8 cellular contexts compared by ENCODE assay signal in genomic region chr17:31937926-31938641, GRCh38. TPM values are rescaled to one million over a fixed set of nuclear protein-coding genes. Genes with fewer than 3 reads are reported as not detected.
A peak's percentile ranks its signal among the peaks of the same experiment; 100 is the strongest.
DNase-seq lines count a peak whose midpoint lies in the region; ATAC-seq and TF ChIP-seq lines count a peak whose summit lies in the region.
"Not testable (repeated sequence)": the region's sequence is repeated elsewhere in the genome, so short reads cannot be mapped to it uniquely, and the experiment has no call there.

No MANE protein-coding gene starts in this region.

- in situ Hi-C loops in Panc1 (cut with HindIII; ENCODE audit: low pct_unique_long_range_greater_than_20kb, low sequenced_read_pairs), result not testable (repeated sequence)

- peak overlapping the region; percentile 88 for H3K4me3 Mint-ChIP-seq in CD4-positive, alpha-beta T cell
- H3K4me3 Mint-ChIP-seq in activated T-helper 2 cell treated with anti-CD3 and anti-CD28 coated beads, Interferon-gamma antibody, Interleukin-2, Interleukin-4, amounts not matched to agents 10 μg/mL and 5 μg/mL and 100 μg/mL, durations not matched to agents 14 hours and 24 hours and 36 hours (ENCODE audit: low read depth), result peak overlapping the region; percentile 85
- peak overlapping the region; percentile 91 for H3K4me3 Mint-ChIP-seq in neural crest cell

- TF ChIP-seq EP300 in stomach (IDR thresholded peaks at IDR 0.05), result not testable (repeated sequence)

- ATAC-seq in CD4-positive, alpha-beta T cell (ENCODE audit: poor library complexity); Panc1: not testable (repeated sequence)

- H3K4me3 ChIP-seq in Panc1 (ENCODE audit: low read depth in 2 of 2, low read length in 2 of 2), result peak overlapping the region; percentile 58 to 66
- peak overlapping the region; percentile 22 for H3K4me3 ChIP-seq in effector memory CD4-positive, alpha-beta T cell (ENCODE audit: insufficient read depth, low read depth, low read length, poor library complexity, severe bottlenecking)
- H3K4me3 ChIP-seq in iPS-18a (ENCODE audit: low read length), result peak overlapping the region; percentile 81
- peak overlapping the region; percentile 34 to 46 (median 40) for H3K4me3 ChIP-seq in stomach

- not testable (repeated sequence) for DNase-seq in CD4-positive, alpha-beta T cell; Panc1 (ENCODE audit: low read depth, low spot score); activated T-helper 2 cell treated with anti-CD3 and anti-CD28 coated beads, Interferon-gamma antibody, Interleukin-2, Interleukin-4, amounts not matched to agents 10 μg/mL and 5 μg/mL and 100 μg/mL, durations not matched to agents 14 hours and 24 hours and 36 hours (ENCODE audit: low spot score); effector memory CD4-positive, alpha-beta T cell; neural crest cell (ENCODE audit: low read depth, low spot score); stomach
- peak; percentile 45 for DNase-seq in HT-29 (ENCODE audit: low spot score)

- BruUV-seq in Panc1 (replicated peaks; lab: Mats Ljungman, UMichigan), result TSS peak; percentile 66

- H3K36me3 ChIP-seq in Panc1 (ENCODE audit: control insufficient read depth, insufficient read depth, low read length); effector memory CD4-positive, alpha-beta T cell (ENCODE audit: control insufficient read depth, insufficient read depth, low read length): not testable (repeated sequence)
- peaks cover 16% of the 10 kb centered on the region for H3K36me3 ChIP-seq in iPS-18a (ENCODE audit: control insufficient read depth, low read depth, low read length)
- H3K36me3 ChIP-seq in stomach, result peaks cover 0 to 21% (median 17%) of the 10 kb centered on the region in 4 donors

- POLR2A ChIA-PET in CD4-positive, alpha-beta T cell (lab: Charles Lee); Panc1 (lab: Charles Lee): not testable (repeated sequence)

- not testable (repeated sequence) for TF ChIP-seq POLR2A in stomach (IDR thresholded peaks at IDR 0.05)

- H3K36me3 Mint-ChIP-seq in CD4-positive, alpha-beta T cell (ENCODE audit: low read depth), result peaks cover 19% of the 10 kb centered on the region
- peaks cover 42% of the 10 kb centered on the region for H3K36me3 Mint-ChIP-seq in activated T-helper 2 cell treated with anti-CD3 and anti-CD28 coated beads, Interferon-gamma antibody, Interleukin-2, Interleukin-4, amounts not matched to agents 10 μg/mL and 5 μg/mL and 100 μg/mL, durations not matched to agents 14 hours and 24 hours and 36 hours (ENCODE audit: low read depth)
- H3K36me3 Mint-ChIP-seq in neural crest cell (ENCODE audit: low read depth), result not testable (repeated sequence)

- not testable (repeated sequence) for H3K9me3 ChIP-seq in CD4-positive, alpha-beta T cell (ENCODE audit: control insufficient read depth, low read length); Panc1 (ENCODE audit: control insufficient read depth, insufficient read depth, low read depth, low read length); effector memory CD4-positive, alpha-beta T cell (ENCODE audit: control insufficient read depth, low read length); iPS-18a (ENCODE audit: control insufficient read depth, low read depth, low read length); stomach

- 2 to 7% (median 3%) methylated on average over 9 of the region's 12 CpGs for WGBS in stomach, 5 donors

- not testable (repeated sequence) for H3K4me1 ChIP-seq in Panc1 (ENCODE audit: control insufficient read depth, insufficient read depth, low read length); effector memory CD4-positive, alpha-beta T cell (ENCODE audit: control insufficient read depth, insufficient read depth, low read length, poor library complexity, severe bottlenecking); iPS-18a (ENCODE audit: control insufficient read depth, low read depth, low read length)
- peaks cover 11 to 34% (median 19%) of the 10 kb centered on the region in 4 donors for H3K4me1 ChIP-seq in stomach

- peak overlapping the region; percentile 84 for H3K27ac Mint-ChIP-seq in CD4-positive, alpha-beta T cell
- peak overlapping the region; percentile 31 for H3K27ac Mint-ChIP-seq in activated T-helper 2 cell treated with anti-CD3 and anti-CD28 coated beads, Interferon-gamma antibody, Interleukin-2, Interleukin-4, amounts not matched to agents 10 μg/mL and 5 μg/mL and 100 μg/mL, durations not matched to agents 14 hours and 24 hours and 36 hours
- H3K27ac Mint-ChIP-seq in neural crest cell (ENCODE audit: unreplicated experiment), result peak overlapping the region; percentile 84

- CTCF ChIA-PET in CD4-positive, alpha-beta T cell (lab: Charles Lee); Panc1 (lab: Charles Lee): not testable (repeated sequence)

- H3K9me3 Mint-ChIP-seq in CD4-positive, alpha-beta T cell; activated T-helper 2 cell treated with anti-CD3 and anti-CD28 coated beads, Interferon-gamma antibody, Interleukin-2, Interleukin-4, amounts not matched to agents 10 μg/mL and 5 μg/mL and 100 μg/mL, durations not matched to agents 14 hours and 24 hours and 36 hours; neural crest cell: not testable (repeated sequence)

- not testable (repeated sequence) for H3K27me3 Mint-ChIP-seq in CD4-positive, alpha-beta T cell; activated T-helper 2 cell treated with anti-CD3 and anti-CD28 coated beads, Interferon-gamma antibody, Interleukin-2, Interleukin-4, amounts not matched to agents 10 μg/mL and 5 μg/mL and 100 μg/mL, durations not matched to agents 14 hours and 24 hours and 36 hours (ENCODE audit: low read depth); neural crest cell (ENCODE audit: low read depth)

- intact Hi-C loops in CD4-positive, alpha-beta T cell (cut with DNase I, micrococcal nuclease), result loop anchor here in 1 of 2 experiments (2.0 to 10.0 kb wide), 3 partner anchors 69 to 507 kb away; partner anchors contain the start of genes COPRS, LRRC37B and PSMD11
- intact Hi-C loops in Panc1 (cut with micrococcal nuclease; ENCODE audit: unreplicated experiment); stomach (cut with DNase I; ENCODE audit: low total_unique reads): not testable (repeated sequence)
- intact Hi-C loops in activated T-helper 2 cell treated with anti-CD3 and anti-CD28 coated beads, Interferon-gamma antibody, Interleukin-2, Interleukin-4, amounts not matched to agents 10 μg/mL and 5 μg/mL and 100 μg/mL, durations not matched to agents 14 hours and 24 hours and 36 hours (cut with micrococcal nuclease), result loop anchor here (2.0 kb wide), 1 partner anchor 37 kb away; the partner anchor contains the start of gene UTP6

- not testable (repeated sequence) for H3K27me3 ChIP-seq in CD4-positive, alpha-beta T cell (ENCODE audit: control insufficient read depth, insufficient read depth, low read length); Panc1 (ENCODE audit: control insufficient read depth, insufficient read depth, low read length); effector memory CD4-positive, alpha-beta T cell (replicated peaks; ENCODE audit: control insufficient read depth, insufficient read depth, low read length, poor library complexity, severe bottlenecking); iPS-18a (ENCODE audit: control insufficient read depth, insufficient read depth, low read length); stomach

- not testable (repeated sequence) for H3K27ac ChIP-seq in CD4-positive, alpha-beta T cell (ENCODE audit: low read depth, low read length); effector memory CD4-positive, alpha-beta T cell (ENCODE audit: insufficient read depth, low read length, poor library complexity, severe bottlenecking); iPS-18a (ENCODE audit: low read length); stomach
- H3K27ac ChIP-seq in Panc1 (ENCODE audit: low read length), result peak overlapping the region; percentile 70

- peak overlapping the region; percentile 43 for H3K9ac ChIP-seq in iPS-18a (ENCODE audit: low read length)

- not testable (repeated sequence) for TF ChIP-seq CTCF in CD4-positive, alpha-beta T cell (IDR thresholded peaks at IDR 0.05); Panc1 (IDR thresholded peaks at IDR 0.05); neural crest cell (conservative IDR thresholded peaks at IDR 0.05); stomach (IDR thresholded peaks at IDR 0.05)

- peaks cover 16% of the 10 kb centered on the region for H3K4me1 Mint-ChIP-seq in CD4-positive, alpha-beta T cell (ENCODE audit: low read depth)
- H3K4me1 Mint-ChIP-seq in activated T-helper 2 cell treated with anti-CD3 and anti-CD28 coated beads, Interferon-gamma antibody, Interleukin-2, Interleukin-4, amounts not matched to agents 10 μg/mL and 5 μg/mL and 100 μg/mL, durations not matched to agents 14 hours and 24 hours and 36 hours (ENCODE audit: low read depth), result peaks cover 19% of the 10 kb centered on the region
- H3K4me1 Mint-ChIP-seq in neural crest cell, result peaks cover 19% of the 10 kb centered on the region

RNA-seq across cellular contexts. Expression of gene SUZ12, which starts 1.3 kb away (rescaled TPM):
- 10 to 100 TPM; 26.8 to 27.1 TPM for total RNA-seq in CD4-positive, alpha-beta T cell
- total RNA-seq in HT-29 (2014; rRNA removed; shearing (Covaris generic)), result 15.5 and 19.5 TPM in 2 replicates
- 68.3 TPM for total RNA-seq in Panc1 (2021; ENCODE audit: unreplicated experiment)
- 20.1 TPM for polyA plus RNA-seq in Panc1 (2012; ENCODE audit: insufficient read length)
- total RNA-seq in activated T-helper 2 cell treated with anti-CD3 and anti-CD28 coated beads, Interferon-gamma antibody, Interleukin-2, Interleukin-4, amounts not matched to agents 10 μg/mL and 5 μg/mL and 100 μg/mL, durations not matched to agents 14 hours and 24 hours and 36 hours, result 69.5 and 70.4 TPM in 2 replicates
- 40.2 and 43.9 TPM in 2 replicates for total RNA-seq in neural crest cell
- total RNA-seq in stomach, result 10 to 100 TPM in 3 of 5 donors, 1 to 10 TPM in 2; 5.5 to 53.7 (median 21.7) TPM
- polyA plus RNA-seq in stomach, result 10 to 100 TPM in 1 of 3 donors, 1 to 10 TPM in 2; 9.1 to 12.8 (median 9.3) TPM

RNA-seq across cellular contexts. Expression of gene UTP6, which starts 36.6 kb away (rescaled TPM):
- 10 to 100 TPM; 16.8 to 17.2 TPM for total RNA-seq in CD4-positive, alpha-beta T cell
- total RNA-seq in HT-29 (2014; rRNA removed; shearing (Covaris generic)), result 40.8 and 44.4 TPM in 2 replicates
- 131 TPM for total RNA-seq in Panc1 (2021; ENCODE audit: unreplicated experiment)
- 65.1 TPM for polyA plus RNA-seq in Panc1 (2012; ENCODE audit: insufficient read length)
- 126 and 129 TPM in 2 replicates for total RNA-seq in activated T-helper 2 cell treated with anti-CD3 and anti-CD28 coated beads, Interferon-gamma antibody, Interleukin-2, Interleukin-4, amounts not matched to agents 10 μg/mL and 5 μg/mL and 100 μg/mL, durations not matched to agents 14 hours and 24 hours and 36 hours
- total RNA-seq in neural crest cell, result 73.3 and 77.7 TPM in 2 replicates
- 10 to 100 TPM in 4 of 5 donors, 1 to 10 TPM in 1; 4.1 to 61.3 (median 35.3) TPM for total RNA-seq in stomach
- 10 to 100 TPM; 24.2 to 49.6 (median 30.9) TPM for polyA plus RNA-seq in stomach

Comparison
In these comparisons a context has a peak if more than half of its experiments do, and no peak if none do; other contexts are left out.
1. H3K27ac Mint-ChIP-seq: peak in every context shown above with its lines; median percentile 84 in CD4-positive, alpha-beta T cell; 84 in neural crest cell; 31 in activated T-helper 2 cell treated with anti-CD3 and anti-CD28 coated beads, Interferon-gamma antibody, Interleukin-2, Interleukin-4, amounts not matched to agents 10 μg/mL and 5 μg/mL and 100 μg/mL, durations not matched to agents 14 hours and 24 hours and 36 hours.
2. H3K4me3 ChIP-seq: peak in every context shown above with its lines; median percentile 81 in iPS-18a; 62 in Panc1; 40 in stomach; 22 in effector memory CD4-positive, alpha-beta T cell.